9 cellular contexts compared by ENCODE assay signal in the genomic region with DNA sequence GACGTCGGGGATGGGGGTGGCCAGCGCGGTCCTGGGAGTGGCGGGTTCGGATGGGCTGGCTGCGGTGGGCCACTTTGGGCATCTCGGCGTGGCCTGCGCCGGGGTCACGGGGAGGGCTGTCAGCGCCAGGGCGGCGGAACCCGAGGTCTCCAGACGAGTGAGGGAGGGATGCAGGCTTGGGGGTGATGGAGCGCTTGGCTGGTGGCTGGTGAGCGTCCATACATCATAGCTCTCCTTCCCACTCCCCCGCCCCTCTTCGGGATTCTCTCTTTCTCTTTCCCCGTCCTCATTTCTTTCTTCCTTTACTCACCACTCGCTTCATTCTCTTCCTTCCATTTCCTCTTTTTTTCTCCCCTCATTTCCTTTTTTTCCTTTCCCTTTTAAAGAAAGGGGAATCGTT.
DNase-seq lines count a peak whose midpoint lies in the region; ATAC-seq and TF ChIP-seq lines count a peak whose summit lies in the region.
"Had no signal": no experiment of that assay in that cellular context is flagged by ENCODE, and none has a peak within 500 bp of the region (broad histone marks: within the 10 kb centered on the region; RNA-seq: fewer than 3 reads in every experiment).

No MANE protein-coding gene starts in this region.

- no peaks in the 10 kb centered on the region for H3K4me1 ChIP-seq in Caco-2
- H3K4me1 ChIP-seq in esophagus (ENCODE audit: control insufficient read depth in 2 of 2, insufficient read depth in 2 of 2, low read length in 1 of 2): peaks cover 2 to 3% of the 10 kb centered on the region in 2 donors
- no peaks in the 10 kb centered on the region for H3K4me1 ChIP-seq in osteoblast (ENCODE audit: insufficient read depth, low read length)
- H3K4me1 ChIP-seq in body of pancreas: peaks cover 8% of the 10 kb centered on the region

- peaks cover 32% of the 10 kb centered on the region for H3K27me3 Mint-ChIP-seq in Caco-2 (ENCODE audit: insufficient read depth, unreplicated experiment)

- intact Hi-C loops in Caco-2 (cut with micrococcal nuclease; ENCODE audit: unreplicated experiment): loop anchor here (2.0 kb wide), 1 partner anchor 173 kb away; no protein-coding TSS in a partner anchor
- intact Hi-C loops in body of pancreas (cut with DNase I): no loop called here

- TF ChIP-seq CTCF in Caco-2 (IDR thresholded peaks at IDR 0.05; ENCODE audit: insufficient read depth in 1 of 2, low read depth in 1 of 2, low read length in 1 of 2, severe bottlenecking in 1 of 2, unreplicated experiment in 1 of 2) (no peak), osteoblast (IDR thresholded peaks at IDR 0.05; ENCODE audit: extremely low read depth, low read depth, low read length) (no peak), body of pancreas (IDR thresholded peaks at IDR 0.05) (no peak)

- H3K4me2 ChIP-seq in osteoblast (ENCODE audit: insufficient read depth, low read length): peak overlapping the region; percentile 96

- WGBS in esophagus, 2 donors: 3 to 4% methylated on average over 22 to 24 of the region's 24 CpGs
- WGBS in body of pancreas, 2 donors: 5% methylated on average over 24 of the region's 24 CpGs

- CTCF ChIA-PET in Caco-2 (lab: Charles Lee): no interaction called here

- no peaks in the 10 kb centered on the region for H3K79me2 ChIP-seq in osteoblast (ENCODE audit: insufficient read depth, low read length)

- no peak overlapping the region for H3K27ac ChIP-seq in esophagus (ENCODE audit: low read depth in 2 of 2, low read length in 1 of 2)
- H3K27ac ChIP-seq in osteoblast (ENCODE audit: low read depth, low read length): no peak overlapping the region
- no peak overlapping the region for H3K27ac ChIP-seq in body of pancreas

- no peaks in the 10 kb centered on the region for H3K9me3 Mint-ChIP-seq in Caco-2 (ENCODE audit: unreplicated experiment)

- H3K36me3 ChIP-seq in Caco-2 (ENCODE audit: control insufficient read depth, insufficient read depth, low read length) (no peaks in the 10 kb centered on the region), esophagus (ENCODE audit: control insufficient read depth in 2 of 2, insufficient read depth in 2 of 2, low read length in 1 of 2) (no peaks in the 10 kb centered on the region), osteoblast (ENCODE audit: insufficient read depth, low read length) (no peaks in the 10 kb centered on the region), body of pancreas (replicated peaks in 1 of 2; ENCODE audit: insufficient read depth in 1 of 2, low read depth in 2 of 2) (no peaks in the 10 kb centered on the region)

- H3K4me3 ChIP-seq in Caco-2 (ENCODE audit: low read depth, low read length) (no peak overlapping the region), esophagus (ENCODE audit: low read depth in 1 of 2, low read length in 2 of 2) (peak overlapping the region; percentile 31 to 70), osteoblast (ENCODE audit: insufficient read depth, low read length) (peak overlapping the region; percentile 82), body of pancreas (peak overlapping the region in 1 of 2 donors; percentile 35)

- no peaks in the 10 kb centered on the region; the same call in 1 of the 2 replicates for H3K27me3 ChIP-seq in Caco-2 (replicated peaks; ENCODE audit: control insufficient read depth, insufficient read depth, low read length)
- no peaks in the 10 kb centered on the region for H3K27me3 ChIP-seq in esophagus (ENCODE audit: control insufficient read depth in 1 of 2, insufficient read depth in 2 of 2, low read length in 2 of 2)
- H3K27me3 ChIP-seq in osteoblast (ENCODE audit: insufficient read depth, low read length): peaks cover 24% of the 10 kb centered on the region
- H3K27me3 ChIP-seq in body of pancreas: no peaks in the 10 kb centered on the region

- POLR2A ChIA-PET in Caco-2 (lab: Charles Lee): no interaction called here

- no peak overlapping the region for H3K27ac Mint-ChIP-seq in Caco-2 (ENCODE audit: unreplicated experiment)

- DNase-seq in Caco-2 (no peak), NCI-H2227 (lab: John Stamatoyannopoulos, UW; ENCODE audit: unreplicated experiment) (peak; percentile 52), osteoblast (ENCODE audit: insufficient read length, low spot score, missing footprints) (peak; percentile 62), body of pancreas (no peak), UCSD-AML1 (lab: John Stamatoyannopoulos, UW; ENCODE audit: unreplicated experiment) (no peak), MV-4-11 (lab: John Stamatoyannopoulos, UW) (no peak)
- DNase-seq: activated effector memory CD4-positive, alpha-beta T cell treated with Interleukin-2 at 50 U/mL for 16 hours had no signal

- no TSS peak for BruUV-seq in Caco-2 (replicated peaks; lab: Mats Ljungman, UMichigan)

- H3K4me1 Mint-ChIP-seq in Caco-2 (ENCODE audit: low read depth, unreplicated experiment): peaks cover 5% of the 10 kb centered on the region

- no peaks in the 10 kb centered on the region for H3K36me3 Mint-ChIP-seq in Caco-2 (ENCODE audit: insufficient read depth, unreplicated experiment)

- no peaks in the 10 kb centered on the region for H4K20me1 ChIP-seq in osteoblast (ENCODE audit: insufficient read depth, low read length)

- H2AFZ ChIP-seq in osteoblast (ENCODE audit: low read length): peak overlapping the region; percentile 74

- peak overlapping the region; percentile 85 for H3K4me3 Mint-ChIP-seq in Caco-2 (ENCODE audit: unreplicated experiment)

- TF ChIP-seq POLR2A in body of pancreas (IDR thresholded peaks at IDR 0.05): no peak

- H3K9me3 ChIP-seq in Caco-2: no peaks in the 10 kb centered on the region
- H3K9me3 ChIP-seq in esophagus (ENCODE audit: control insufficient read depth in 2 of 2, insufficient read depth in 1 of 2, low read depth in 1 of 2, low read length in 1 of 2): no peaks in the 10 kb centered on the region
- H3K9me3 ChIP-seq in osteoblast (ENCODE audit: low read depth, low read length): no peaks in the 10 kb centered on the region
- H3K9me3 ChIP-seq in body of pancreas: no peaks in the 10 kb centered on the region

- no peak for ATAC-seq in body of pancreas
- ATAC-seq in HG02870 (IDR thresholded peaks at IDR 0.05; ENCODE audit: unreplicated experiment): no peak

Comparison
In these comparisons a context has a peak if more than half of its experiments do, and no peak if none do; other contexts are left out.
1. DNase-seq: peak in NCI-H2227 (single experiment) and osteoblast (single experiment); none in Caco-2 (0 of 2), body of pancreas (0 of 4), UCSD-AML1 (single experiment) and MV-4-11 (single experiment).